In the genomic region with DNA sequence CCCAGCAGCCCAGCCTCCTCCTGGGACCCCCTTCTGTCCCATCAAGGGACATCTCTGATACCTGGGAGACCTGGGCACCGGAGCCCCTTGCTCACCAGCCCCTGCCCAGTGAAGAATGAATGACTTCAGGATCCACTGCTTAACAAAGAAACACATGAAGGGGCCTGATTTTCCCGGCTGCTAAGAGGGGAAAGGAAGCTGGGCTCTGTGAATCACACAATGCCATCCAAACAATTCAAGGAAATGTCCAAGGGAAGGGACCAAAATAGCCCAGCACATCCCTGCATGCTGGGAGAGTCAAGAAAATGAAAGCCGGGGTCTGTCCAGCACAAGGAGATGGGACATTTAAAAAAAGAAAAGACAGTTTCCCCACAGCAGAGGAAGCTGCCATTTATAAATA, we compare ENCODE assay signal across 15 cellular contexts.
DNase-seq lines count a peak whose midpoint lies in the region; ATAC-seq and TF ChIP-seq lines count a peak whose summit lies in the region.
"Had no signal": no experiment of that assay in that cellular context is flagged by ENCODE, and none has a peak within 500 bp of the region (broad histone marks: within the 10 kb centered on the region; RNA-seq: fewer than 3 reads in every experiment).

No MANE protein-coding gene starts in this region.

- peak overlapping the region in 4 of 11 experiments; percentile 2 to 24 (median 15); a peak in 2 of 22 replicates for H3K9ac ChIP-seq in BLaER1 treated with 17β-estradiol and CSF1 and Interleukin-3, amounts not matched to agents 10 nM and 100 nM
- no peak overlapping the region for H3K9ac ChIP-seq in rectal smooth muscle tissue (ENCODE audit: low read length)
- H3K9ac ChIP-seq: KMS-11 had no signal

- H3K36me3 ChIP-seq in BLaER1 treated with 17β-estradiol and CSF1 and Interleukin-3, amounts not matched to agents 10 nM and 100 nM: no peaks in the 10 kb centered on the region
- H3K36me3 ChIP-seq in left lung (no peaks in the 10 kb centered on the region), rectal smooth muscle tissue (ENCODE audit: control insufficient read depth, insufficient read depth, low read length) (no peaks in the 10 kb centered on the region)

- ATAC-seq in left lung (no peak), HG02938 (IDR thresholded peaks at IDR 0.05; ENCODE audit: unreplicated experiment) (no peak)
- ATAC-seq: PC-3, sciatic nerve had no signal

- H3K27me3 ChIP-seq in BLaER1 treated with 17β-estradiol and CSF1 and Interleukin-3, amounts not matched to agents 10 nM and 100 nM: no peaks in the 10 kb centered on the region
- H3K27me3 ChIP-seq in left lung: no peaks in the 10 kb centered on the region
- no peaks in the 10 kb centered on the region for H3K27me3 ChIP-seq in rectal smooth muscle tissue (ENCODE audit: control insufficient read depth, insufficient read depth, low read length)

- H3K4me3 ChIP-seq in BLaER1 treated with 17β-estradiol and CSF1 and Interleukin-3, amounts not matched to agents 10 nM and 100 nM: no peak overlapping the region
- H3K4me3 ChIP-seq in left lung (no peak overlapping the region), rectal smooth muscle tissue (ENCODE audit: low read length) (no peak overlapping the region)

- H3K4me2 ChIP-seq in BLaER1 treated with 17β-estradiol and CSF1 and Interleukin-3, amounts not matched to agents 10 nM and 100 nM: peak overlapping the region; percentile 10 to 91 (median 80); a peak in 20 of 22 replicates
- H3K4me2 ChIP-seq: KMS-11 had no signal

- DNase-seq in dermis blood vessel endothelial cell: peak; percentile 96
- DNase-seq in left lung: no peak
- no peak for DNase-seq in NCI-H1417 (lab: John Stamatoyannopoulos, UW)
- DNase-seq in GM10266 (ENCODE audit: extremely low spot score): no peak
- DNase-seq in stimulated activated CD4-positive, alpha-beta T cell treated with anti-CD3 and anti-CD28 coated beads, Interleukin-15, amount 100 ng/mL, for 24 hours: no peak
- DNase-seq: activated CD4-positive, alpha-beta T cell treated with anti-CD3 and anti-CD28 coated beads for 4 hours; activated T-cell treated with anti-CD3 and anti-CD28 coated beads, Interleukin-2, amount 50 U/mL, for 24 hours; H7; NCI-H524 treated with DMSO at 0.1 percent for 48 hours; PC-3 had no signal

- no peaks in the 10 kb centered on the region for H4K20me1 ChIP-seq in BLaER1 treated with 17β-estradiol and CSF1 and Interleukin-3, amounts not matched to agents 10 nM and 100 nM

- H3K9me3 ChIP-seq in BLaER1 treated with 17β-estradiol and CSF1 and Interleukin-3, amounts not matched to agents 10 nM and 100 nM (replicated peaks in 1 of 11): peaks cover 0 to 8% (median 5%) of the 10 kb centered on the region in 11 experiments; a peak in 16 of 22 replicates
- H3K9me3 ChIP-seq in left lung: no peaks in the 10 kb centered on the region

- intact Hi-C loops in left lung (cut with DNase I): loop anchor here in 1 of 2 donors (10.0 kb wide), 1 partner anchor 153 kb away; no protein-coding TSS in a partner anchor

- H3K4me1 ChIP-seq in BLaER1 treated with 17β-estradiol and CSF1 and Interleukin-3, amounts not matched to agents 10 nM and 100 nM: peaks cover 10 to 40% (median 34%) of the 10 kb centered on the region in 10 experiments; a peak in 19 of 20 replicates
- H3K4me1 ChIP-seq in left lung (peaks cover 6 to 34% of the 10 kb centered on the region in 2 donors), rectal smooth muscle tissue (ENCODE audit: control insufficient read depth, insufficient read depth, low read length) (peaks cover 27% of the 10 kb centered on the region)

- no peak for TF ChIP-seq CTCF in left lung (IDR thresholded peaks at IDR 0.05)
- no peak for TF ChIP-seq CTCF in GM10266 (IDR thresholded peaks at IDR 0.05; ENCODE audit: control insufficient read depth, insufficient read depth, low read depth, missing control alignments)

- peak overlapping the region in 3 of 11 experiments; percentile 6 to 37 (median 12); a peak in 3 of 22 replicates for H3K27ac ChIP-seq in BLaER1 treated with 17β-estradiol and CSF1 and Interleukin-3, amounts not matched to agents 10 nM and 100 nM
- H3K27ac ChIP-seq in left lung (peak overlapping the region; percentile 66), rectal smooth muscle tissue (ENCODE audit: low read depth, low read length) (peak overlapping the region; percentile 42)
- H3K27ac ChIP-seq: KMS-11 had no signal
